Comparison of ENCODE assay signal across 18 cellular contexts in the genomic region with DNA sequence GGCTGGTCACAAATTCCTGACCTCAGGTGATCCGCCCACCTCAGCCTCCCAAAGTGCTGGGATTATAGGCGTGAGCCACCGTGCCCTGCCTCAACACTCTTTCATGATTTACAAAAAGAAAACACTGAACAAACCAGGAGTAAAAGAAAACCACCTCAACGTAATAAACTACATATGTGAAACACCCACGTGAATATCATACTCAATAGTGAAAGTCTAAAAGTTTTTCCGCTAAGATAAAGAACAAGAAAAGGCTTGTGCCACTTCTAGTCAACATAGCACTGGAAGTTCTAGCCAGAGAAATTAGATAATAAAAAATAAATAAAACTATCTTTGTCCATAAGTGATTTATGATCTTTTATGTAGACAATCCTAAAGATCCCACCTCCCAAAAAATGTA.
"Had no signal": no experiment of that assay in that cellular context is flagged by ENCODE, and none has a peak within 500 bp of the region (broad histone marks: within the 10 kb centered on the region; RNA-seq: fewer than 3 reads in every experiment).

No MANE protein-coding gene starts in this region.

- H3K9ac ChIP-seq: neural progenitor cell had no signal

- H3K4me1 Mint-ChIP-seq: neural progenitor cell had no signal

- H3K27me3 Mint-ChIP-seq: activated CD4-positive, alpha-beta memory T cell treated with anti-CD3 and anti-CD28 coated beads, Interleukin-2, amount 10 ng/mL, durations not matched to agents 7 days and 5 days; memory B cell; naive B cell; stimulated activated naive CD8-positive, alpha-beta T cell treated with anti-CD3 and anti-CD28 coated beads, Interleukin-15, amount 100 ng/mL, for 72 hours had no signal

- H3K4me2 ChIP-seq: neural progenitor cell had no signal

- H3K4me3 Mint-ChIP-seq: activated CD4-positive, alpha-beta memory T cell treated with anti-CD3 and anti-CD28 coated beads, Interleukin-2, amount 10 ng/mL, durations not matched to agents 7 days and 5 days; activated naive CD4-positive, alpha-beta T cell treated with anti-CD3 and anti-CD28 coated beads for 36 hours; naive B cell; neural progenitor cell; stimulated activated naive CD8-positive, alpha-beta T cell treated with anti-CD3 and anti-CD28 coated beads, Interleukin-15, amount 100 ng/mL, for 72 hours had no signal

- H3K36me3 ChIP-seq: uterus had no signal

- DNase-seq: activated CD4-positive, alpha-beta memory T cell treated with anti-CD3 and anti-CD28 coated beads, Interleukin-2, amount 10 ng/mL, durations not matched to agents 7 days and 5 days; activated naive CD4-positive, alpha-beta T cell treated with anti-CD3 and anti-CD28 coated beads for 36 hours; cerebellar nuclear complex; effector CD8-positive, alpha-beta T cell; naive B cell; psoas muscle; right cardiac atrium; stimulated activated CD4-positive, alpha-beta T cell treated with anti-CD3 and anti-CD28 coated beads, Interleukin-2, amount 100 ng/mL, for 48 hours; stimulated activated naive CD8-positive, alpha-beta T cell treated with anti-CD3 and anti-CD28 coated beads, Interleukin-15, amount 100 ng/mL, for 72 hours; SW 1271; transverse colon; uterus had no signal

- H3K9me3 Mint-ChIP-seq: activated naive CD4-positive, alpha-beta T cell treated with anti-CD3 and anti-CD28 coated beads for 36 hours had no signal

- H3K4me3 ChIP-seq: neural progenitor cell, psoas muscle, skin epidermis, suprapubic skin, transverse colon, uterus had no signal

- H3K27ac Mint-ChIP-seq: activated CD4-positive, alpha-beta memory T cell treated with anti-CD3 and anti-CD28 coated beads, Interleukin-2, amount 10 ng/mL, durations not matched to agents 7 days and 5 days; activated naive CD4-positive, alpha-beta T cell treated with anti-CD3 and anti-CD28 coated beads for 36 hours; memory B cell; neural progenitor cell; stimulated activated naive CD8-positive, alpha-beta T cell treated with anti-CD3 and anti-CD28 coated beads, Interleukin-15, amount 100 ng/mL, for 72 hours had no signal

- H3K4me1 ChIP-seq: neural progenitor cell, suprapubic skin, uterus had no signal

- H2AFZ ChIP-seq: neural progenitor cell had no signal

- H3K9me3 ChIP-seq: psoas muscle, suprapubic skin, transverse colon, uterus had no signal

- FAIRE-seq: bronchial epithelial cell had no signal

- H3K27ac ChIP-seq: neural progenitor cell, psoas muscle, skin epidermis, suprapubic skin, transverse colon, uterus, VCaP had no signal

- ATAC-seq: psoas muscle; right cardiac atrium; stimulated activated naive CD8-positive, alpha-beta T cell treated with anti-CD3 and anti-CD28 coated beads, Interleukin-15, amount 100 ng/mL, for 72 hours had no signal

- H3K27me3 ChIP-seq: neural progenitor cell, suprapubic skin, transverse colon, uterus had no signal
